Comparison of ENCODE assay signal across 12 cellular contexts in genomic region chrX:49175435-49175834, GRCh38. TPM values are rescaled to one million over a fixed set of nuclear protein-coding genes. Genes with fewer than 3 reads are reported as not detected.
"Had no signal": no experiment of that assay in that cellular context is flagged by ENCODE, and none has a peak within 500 bp of the region (broad histone marks: within the 10 kb centered on the region; RNA-seq: fewer than 3 reads in every experiment).

No MANE protein-coding gene starts in this region.

- ATAC-seq: left lobe of liver, pancreas had no signal

- H3K36me3 Mint-ChIP-seq: activated naive CD4-positive, alpha-beta T cell treated with anti-CD3 and anti-CD28 coated beads, Interleukin-2, amount 50 U/mL, for 24 hours had no signal

- H3K27ac Mint-ChIP-seq: activated naive CD4-positive, alpha-beta T cell treated with anti-CD3 and anti-CD28 coated beads, Interleukin-2, amount 50 U/mL, for 24 hours had no signal

- FAIRE-seq: islet of Langerhans, pancreas had no signal

- DNase-seq: activated CD4-positive, alpha-beta T cell treated with anti-CD3 and anti-CD28 coated beads for 48 hours; activated effector memory CD4-positive, alpha-beta T cell treated with Interleukin-2 at 50 U/mL for 16 hours; erythroblast; stimulated activated CD4-positive, alpha-beta T cell treated with anti-CD3 and anti-CD28 coated beads, Interleukin-4, amount 100 ng/mL, for 1 hour; stimulated activated CD8-positive, alpha-beta memory T cell treated with anti-CD3 and anti-CD28 coated beads, Interleukin-4, amount 100 ng/mL, for 48 hours; stomach; WERI-Rb-1 had no signal

- H3K9me3 Mint-ChIP-seq: activated naive CD4-positive, alpha-beta T cell treated with anti-CD3 and anti-CD28 coated beads, Interleukin-2, amount 50 U/mL, for 24 hours had no signal

- H3K27me3 Mint-ChIP-seq: activated naive CD4-positive, alpha-beta T cell treated with anti-CD3 and anti-CD28 coated beads, Interleukin-2, amount 50 U/mL, for 24 hours had no signal

- H3K4me3 Mint-ChIP-seq: activated naive CD4-positive, alpha-beta T cell treated with anti-CD3 and anti-CD28 coated beads, Interleukin-2, amount 50 U/mL, for 24 hours had no signal

RNA-seq across cellular contexts. Expression of gene PLP2, which starts 3.7 kb away (rescaled TPM):
- polyA plus RNA-seq: neural cell had no signal
